22 cellular contexts compared by ENCODE assay signal in the genomic region with DNA sequence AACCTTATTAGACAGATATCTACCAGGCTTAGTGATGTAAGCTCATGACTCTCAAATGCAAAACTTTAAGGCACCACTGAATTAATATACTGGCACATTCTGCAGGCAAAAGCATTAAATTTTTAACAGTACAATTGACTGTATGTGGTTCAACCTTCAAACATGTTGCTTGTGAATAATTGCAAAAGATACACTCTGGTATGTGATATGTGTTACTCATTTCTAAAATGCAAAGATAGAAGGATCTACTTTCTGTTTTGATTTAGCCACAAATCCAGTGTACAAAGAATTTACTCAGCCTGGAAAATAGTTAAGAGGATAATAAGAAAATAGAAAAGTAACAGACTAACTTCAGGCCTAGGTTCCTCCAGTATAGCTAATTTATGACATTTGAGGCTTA.
"Had no signal": no experiment of that assay in that cellular context is flagged by ENCODE, and none has a peak within 500 bp of the region (broad histone marks: within the 10 kb centered on the region; RNA-seq: fewer than 3 reads in every experiment).

No MANE protein-coding gene starts in this region.

- H3K4me3 ChIP-seq: gastrocnemius medialis, lung, pancreas, thoracic aorta, transverse colon had no signal

- H3K27me3 ChIP-seq: gastrocnemius medialis, pancreas, transverse colon had no signal

- DNase-seq: effector memory CD4-positive, alpha-beta T cell; gastrocnemius medialis; glutamatergic neuron; immature natural killer cell; kidney; left colon; left ventricle myocardium superior; mesendoderm; naive B cell; occipital lobe; pancreas; right cardiac atrium; stimulated activated CD4-positive, alpha-beta T cell treated with anti-CD3 and anti-CD28 coated beads, Interleukin-15, amount 100 ng/mL, for 24 hours; stimulated activated CD4-positive, alpha-beta T cell treated with anti-CD3 and anti-CD28 coated beads, Interleukin-1b, Interleukin-23, amount 100 ng/mL, for 48 hours; stimulated activated CD4-positive, alpha-beta T cell treated with anti-CD3 and anti-CD28 coated beads, Interleukin-4, amount 100 ng/mL, for 24 hours; stimulated activated naive CD8-positive, alpha-beta T cell treated with anti-CD3 and anti-CD28 coated beads, Interleukin-15, amount 100 ng/mL, for 72 hours; substantia nigra; transverse colon had no signal

- H3K27ac ChIP-seq: gastrocnemius medialis, pancreas, thoracic aorta, transverse colon had no signal

- ATAC-seq: esophagus mucosa; gastrocnemius medialis; left colon; pancreas; stimulated activated memory B cell treated with anti-CD40 and anti-IgM and Interleukin-4, amounts not matched to agents 10 μg/mL and 1 μg/mL and 100 μg/mL, for 72 hours; stimulated activated naive CD8-positive, alpha-beta T cell treated with anti-CD3 and anti-CD28 coated beads, Interleukin-15, amount 100 ng/mL, for 72 hours had no signal

- H3K9me3 ChIP-seq: gastrocnemius medialis, pancreas, thoracic aorta, transverse colon had no signal

- H3K4me1 ChIP-seq: gastrocnemius medialis, pancreas had no signal

- H3K36me3 ChIP-seq: gastrocnemius medialis, pancreas, thoracic aorta, transverse colon had no signal
